Comparison of ENCODE assay signal across 1 cellular context in the genomic region with DNA sequence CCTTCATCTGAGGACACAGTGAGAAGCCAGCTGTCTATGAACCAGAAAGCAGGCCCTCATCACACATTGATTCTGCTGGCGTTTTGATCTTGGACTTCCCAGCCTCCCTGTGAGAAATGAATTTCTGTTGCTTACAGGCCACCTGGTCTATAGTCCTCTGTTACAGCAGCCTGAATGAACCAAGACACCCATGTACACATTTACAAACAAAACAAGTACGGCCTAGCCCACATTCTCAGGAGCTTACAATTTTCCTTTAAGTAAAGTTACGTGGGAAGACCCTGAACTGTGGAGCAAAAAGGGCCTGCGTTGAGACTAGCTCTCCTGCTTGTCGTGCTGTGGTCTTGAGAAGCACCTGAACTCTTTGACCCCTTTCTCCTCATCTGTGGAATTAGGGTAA.
TF ChIP-seq lines count a peak whose summit lies in the region.

No MANE protein-coding gene starts in this region.

TF ChIP-seq in H1, 55 proteins besides CTCF, POLR2A, EP300 and RAD21:
- no peak for TF ChIP-seq SP2 (IDR thresholded peaks at IDR 0.05; ENCODE audit: low read length)
- TF ChIP-seq KDM1A (IDR thresholded peaks at IDR 0.05; ENCODE audit: borderline replicate concordance, low read length): no peak
- no peak for TF ChIP-seq ZNF274 (IDR thresholded peaks at IDR 0.05; ENCODE audit: borderline replicate concordance, extremely low read depth, low read length)
- TF ChIP-seq SP4 (IDR thresholded peaks at IDR 0.05; ENCODE audit: low read length): no peak
- TF ChIP-seq EZH2 (IDR thresholded peaks at IDR 0.05; ENCODE audit: low read depth, low read length, severe bottlenecking): no peak
- TF ChIP-seq, protein P1, sequence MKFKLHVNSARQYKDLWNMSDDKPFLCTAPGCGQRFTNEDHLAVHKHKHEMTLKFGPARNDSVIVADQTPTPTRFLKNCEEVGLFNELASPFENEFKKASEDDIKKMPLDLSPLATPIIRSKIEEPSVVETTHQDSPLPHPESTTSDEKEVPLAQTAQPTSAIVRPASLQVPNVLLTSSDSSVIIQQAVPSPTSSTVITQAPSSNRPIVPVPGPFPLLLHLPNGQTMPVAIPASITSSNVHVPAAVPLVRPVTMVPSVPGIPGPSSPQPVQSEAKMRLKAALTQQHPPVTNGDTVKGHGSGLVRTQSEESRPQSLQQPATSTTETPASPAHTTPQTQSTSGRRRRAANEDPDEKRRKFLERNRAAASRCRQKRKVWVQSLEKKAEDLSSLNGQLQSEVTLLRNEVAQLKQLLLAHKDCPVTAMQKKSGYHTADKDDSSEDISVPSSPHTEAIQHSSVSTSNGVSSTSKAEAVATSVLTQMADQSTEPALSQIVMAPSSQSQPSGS (IDR thresholded peaks at IDR 0.05; ENCODE audit: low read length): no peak
- no peak for TF ChIP-seq CREB1 (IDR thresholded peaks at IDR 0.05)
- TF ChIP-seq GABPA (IDR thresholded peaks at IDR 0.05; ENCODE audit: borderline replicate concordance, insufficient read depth, low read length): no peak
- TF ChIP-seq SIX5 (IDR thresholded peaks at IDR 0.05; ENCODE audit: low read depth, low read length): no peak
- no peak for TF ChIP-seq RXRA (IDR thresholded peaks at IDR 0.05; ENCODE audit: insufficient read depth, low read depth, low read length)
- no peak for TF ChIP-seq CEBPB (IDR thresholded peaks at IDR 0.05; ENCODE audit: low read depth, low read length)
- TF ChIP-seq SIN3A (conservative IDR thresholded peaks at IDR 0.05 in 1 of 2, IDR thresholded peaks at IDR 0.05 in 1 of 2; ENCODE audit: low read depth in 1 of 2, low read length in 2 of 2): no peak
- TF ChIP-seq SRF (IDR thresholded peaks at IDR 0.05; ENCODE audit: low read depth, low read length): no peak
- TF ChIP-seq SP1 (IDR thresholded peaks at IDR 0.05; ENCODE audit: low read depth, low read length): no peak
- no peak for TF ChIP-seq BRCA1 (IDR thresholded peaks at IDR 0.05; ENCODE audit: low read depth, low read length)
- no peak for TF ChIP-seq RNF2 (IDR thresholded peaks at IDR 0.05; ENCODE audit: borderline replicate concordance, low read depth, low read length, missing control alignments, poor library complexity, severe bottlenecking)
- TF ChIP-seq JUND (IDR thresholded peaks at IDR 0.05; ENCODE audit: low read length): no peak
- no peak for TF ChIP-seq PHF8 (conservative IDR thresholded peaks at IDR 0.05; ENCODE audit: low read depth, low read length)
- TF ChIP-seq KDM5A (IDR thresholded peaks at IDR 0.05; ENCODE audit: low read length): no peak
